In genomic region chr20:48930878-48931277, GRCh38 we compare ENCODE assay signal across 1 cellular context.
A peak's percentile ranks its signal among the peaks of the same experiment; 100 is the strongest.
TF ChIP-seq lines count a peak whose summit lies in the region.

No MANE protein-coding gene starts in this region.

TF ChIP-seq in K562, 482 proteins besides CTCF, POLR2A, EP300 and RAD21 (continued from another document):
- peak; percentile 92 for TF ChIP-seq NFIC (IDR thresholded peaks at IDR 0.05)
- TF ChIP-seq SMAD4 (CRISPR knock-in tag; conservative IDR thresholded peaks at IDR 0.05) = 0 out of 2 replicates have a peak, but pooled peaks have one; percentile 31
- TF ChIP-seq NR2C1 (IDR thresholded peaks at IDR 0.05) = peak; percentile 57
- peak; percentile 70 for TF ChIP-seq NR2C1 (tag; IDR thresholded peaks at IDR 0.05)
- no peak for TF ChIP-seq ZBTB12 (CRISPR knock-in tag; IDR thresholded peaks at IDR 0.05)
- no peak for TF ChIP-seq CUX1 (CRISPR knock-in tag; IDR thresholded peaks at IDR 0.05)
- no peak for TF ChIP-seq SIN3B (IDR thresholded peaks at IDR 0.05; ENCODE audit: low read depth)
- TF ChIP-seq MAFG (tag; conservative IDR thresholded peaks at IDR 0.05) = no peak
- TF ChIP-seq ZFPM2 (CRISPR knock-in tag; IDR thresholded peaks at IDR 0.05) = no peak
- TF ChIP-seq KDM1A (IDR thresholded peaks at IDR 0.05) = 0 out of 4 replicates have a peak, but pooled peaks of 1 of the 2 experiments have one; percentile 6
- TF ChIP-seq PPARD (CRISPR knock-in tag; IDR thresholded peaks at IDR 0.05) = no peak
- no peak for TF ChIP-seq CEBPG (CRISPR knock-in tag; IDR thresholded peaks at IDR 0.05)
- no peak for TF ChIP-seq CEBPG (tag; conservative IDR thresholded peaks at IDR 0.05 in 1 of 2, IDR thresholded peaks at IDR 0.05 in 1 of 2)
- TF ChIP-seq MTA2 (IDR thresholded peaks at IDR 0.05; ENCODE audit: low read depth) = no peak
- peak; percentile 44; the same call in 1 of the 2 replicates for TF ChIP-seq NCOR1 (IDR thresholded peaks at IDR 0.05)
- no peak for TF ChIP-seq MBD1 (CRISPR knock-in tag; IDR thresholded peaks at IDR 0.05)
- no peak for TF ChIP-seq VEZF1 (CRISPR knock-in tag; IDR thresholded peaks at IDR 0.05)
- TF ChIP-seq NR3C1 (CRISPR knock-in tag; IDR thresholded peaks at IDR 0.05) = no peak
- TF ChIP-seq SMARCE1 (IDR thresholded peaks at IDR 0.05) = no peak
- no peak for TF ChIP-seq PTBP1 (IDR thresholded peaks at IDR 0.05; ENCODE audit: low read depth, low read length)
- no peak for TF ChIP-seq ZFP30 (CRISPR knock-in tag; IDR thresholded peaks at IDR 0.05; ENCODE audit: borderline replicate concordance)
- TF ChIP-seq EP400 (IDR thresholded peaks at IDR 0.05) = peak; percentile 21; the same call in 1 of the 2 replicates
- peak; percentile 38; the same call in 1 of the 2 replicates for TF ChIP-seq ATF7 (IDR thresholded peaks at IDR 0.05)
- no peak for TF ChIP-seq CAMTA2 (CRISPR knock-in tag; conservative IDR thresholded peaks at IDR 0.05)
- TF ChIP-seq HLTF (IDR thresholded peaks at IDR 0.05) = no peak
- no peak for TF ChIP-seq HSF4 (CRISPR knock-in tag; IDR thresholded peaks at IDR 0.05; ENCODE audit: borderline replicate concordance)
- TF ChIP-seq ZSCAN29 (IDR thresholded peaks at IDR 0.05) = no peak
- TF ChIP-seq DPF2 (IDR thresholded peaks at IDR 0.05) = 0 out of 2 replicates have a peak, but pooled peaks have one; percentile 30
- no peak for TF ChIP-seq MCM7 (IDR thresholded peaks at IDR 0.05)
- TF ChIP-seq MAFK (IDR thresholded peaks at IDR 0.05; ENCODE audit: low read length) = no peak
- no peak for TF ChIP-seq ZNF668 (CRISPR knock-in tag; IDR thresholded peaks at IDR 0.05)
- TF ChIP-seq NR2C2 (CRISPR knock-in tag; IDR thresholded peaks at IDR 0.05) = no peak
- peak; percentile 72 for TF ChIP-seq NR2C2 (tag; IDR thresholded peaks at IDR 0.05)
- no peak for TF ChIP-seq ZMIZ1 (IDR thresholded peaks at IDR 0.05; ENCODE audit: low read depth in 2 of 2, low read length in 2 of 2)
- TF ChIP-seq ZKSCAN8 (CRISPR knock-in tag; IDR thresholded peaks at IDR 0.05) = no peak
- no peak for TF ChIP-seq NFE2L1 (tag; IDR thresholded peaks at IDR 0.05; ENCODE audit: borderline replicate concordance, low read depth)
- TF ChIP-seq MEF2D (tag; conservative IDR thresholded peaks at IDR 0.05; ENCODE audit: low read depth) = no peak
- no peak for TF ChIP-seq ESRRB (CRISPR knock-in tag; IDR thresholded peaks at IDR 0.05; ENCODE audit: borderline replicate concordance)
- no peak for TF ChIP-seq CREB1 (IDR thresholded peaks at IDR 0.05)
- no peak for TF ChIP-seq CREB1 (CRISPR knock-in tag; IDR thresholded peaks at IDR 0.05)
- no peak for TF ChIP-seq HCFC1 (IDR thresholded peaks at IDR 0.05; ENCODE audit: low read depth, low read length)
- no peak for TF ChIP-seq SPI1 (IDR thresholded peaks at IDR 0.05; ENCODE audit: borderline replicate concordance, low read depth, low read length)
- TF ChIP-seq THAP7 (CRISPR knock-in tag; IDR thresholded peaks at IDR 0.05) = no peak
- peak; percentile 70 for TF ChIP-seq THRA (IDR thresholded peaks at IDR 0.05)
